18 cellular contexts compared by ENCODE assay signal in the genomic region with DNA sequence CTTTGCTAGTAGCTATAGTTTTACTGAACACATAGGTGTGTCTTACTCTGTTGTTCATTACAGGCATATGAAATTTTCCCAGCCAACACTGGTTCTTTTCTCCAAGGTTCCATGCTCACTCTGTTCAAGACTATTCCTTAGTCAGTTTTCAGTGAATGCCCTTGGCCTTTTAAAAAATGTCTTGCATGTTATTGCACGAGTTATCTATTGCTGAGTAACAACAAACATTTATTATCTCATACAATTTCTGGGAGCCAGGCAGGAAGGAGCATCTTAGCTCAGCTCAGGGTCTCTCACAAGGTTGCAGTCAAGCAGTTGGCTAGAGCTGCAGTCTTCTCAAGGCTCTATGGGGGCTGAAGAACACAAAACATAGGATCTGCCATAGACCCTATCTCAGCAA.
"Had no signal": no experiment of that assay in that cellular context is flagged by ENCODE, and none has a peak within 500 bp of the region (broad histone marks: within the 10 kb centered on the region; RNA-seq: fewer than 3 reads in every experiment).

No MANE protein-coding gene starts in this region.

- H3K36me3 ChIP-seq: gastroesophageal sphincter, heart left ventricle had no signal

- ATAC-seq: activated CD8-positive, alpha-beta memory T cell treated with anti-CD3 and anti-CD28 coated beads, Interleukin-2, amount 10 ng/mL, durations not matched to agents 7 days and 5 days; gastroesophageal sphincter; heart left ventricle; left ventricle myocardium superior; mucosa of descending colon; psoas muscle; right cardiac atrium; stimulated activated memory B cell treated with anti-CD40 and anti-IgM and Interleukin-4, amounts not matched to agents 10 μg/mL and 1 μg/mL and 100 μg/mL, for 72 hours had no signal

- H3K27me3 ChIP-seq: gastroesophageal sphincter, heart left ventricle, testis had no signal

- DNase-seq: activated B cell treated with CpG ODN at 0.5 μM for 24 hours; activated CD4-positive, alpha-beta memory T cell treated with anti-CD3 and anti-CD28 coated beads, Interleukin-2, amount 10 ng/mL, durations not matched to agents 7 days and 5 days; activated CD4-positive, alpha-beta T cell treated with anti-CD3 and anti-CD28 coated beads for 4 hours; activated CD8-positive, alpha-beta memory T cell treated with anti-CD3 and anti-CD28 coated beads, Interleukin-2, amount 10 ng/mL, durations not matched to agents 7 days and 5 days; activated naive CD4-positive, alpha-beta T cell treated with anti-CD3 and anti-CD28 coated beads, Interleukin-2, amount 10 ng/mL, durations not matched to agents 7 days and 5 days; endodermal cell; heart left ventricle; left ventricle myocardium superior; mucosa of descending colon; naive B cell; psoas muscle; right cardiac atrium; stimulated activated CD4-positive, alpha-beta T cell treated with anti-CD3 and anti-CD28 coated beads, Interleukin-4, amount 100 ng/mL, for 24 hours; testis had no signal

- H3K4me1 ChIP-seq: heart left ventricle, psoas muscle, testis had no signal

- H3K9me3 ChIP-seq: gastroesophageal sphincter, heart left ventricle, mucosa of descending colon, psoas muscle, testis had no signal

- H3K4me3 ChIP-seq: gastroesophageal sphincter, heart left ventricle, mucosa of descending colon, psoas muscle, skin epidermis, testis had no signal

- H3K27ac ChIP-seq: epithelial cell of prostate, gastroesophageal sphincter, heart left ventricle, psoas muscle, skin epidermis, testis had no signal
